In the genomic region with DNA sequence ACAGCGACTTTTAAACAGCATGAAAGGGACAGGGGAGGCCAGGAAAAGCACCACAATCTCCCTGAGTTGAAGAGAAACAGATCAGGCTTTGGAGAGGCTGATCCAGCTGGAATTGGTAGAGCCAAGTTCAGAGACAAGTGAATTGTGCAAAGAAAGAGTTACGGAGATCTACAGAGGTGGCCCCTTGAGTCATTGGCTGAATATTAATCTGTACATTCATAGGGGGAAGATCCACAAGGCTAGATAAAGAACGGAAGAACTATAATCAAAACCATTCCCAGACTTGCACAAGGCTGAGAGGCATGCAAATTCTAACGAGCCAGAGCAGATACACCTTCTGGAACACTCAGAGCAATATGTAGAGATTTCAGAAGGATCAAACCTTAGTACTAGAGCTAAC, we compare ENCODE assay signal across 24 cellular contexts. TPM values are rescaled to one million over a fixed set of nuclear protein-coding genes. Genes with fewer than 3 reads are reported as not detected.
DNase-seq lines count a peak whose midpoint lies in the region; ATAC-seq, FAIRE-seq and TF ChIP-seq lines count a peak whose summit lies in the region.
"Had no signal": no experiment of that assay in that cellular context is flagged by ENCODE, and none has a peak within 500 bp of the region (broad histone marks: within the 10 kb centered on the region; RNA-seq: fewer than 3 reads in every experiment).

No MANE protein-coding gene starts in this region.

- no peak overlapping the region for H3K4me3 ChIP-seq in BJ (ENCODE audit: low read depth, low read length)
- H3K4me3 ChIP-seq in IMR-90 (ENCODE audit: insufficient read depth, low read depth, low read length): no peak overlapping the region
- H3K4me3 ChIP-seq in keratinocyte (ENCODE audit: control insufficient read depth in 2 of 3, extremely low read depth in 1 of 3, insufficient read depth in 2 of 3, low read depth in 1 of 3, low read length in 3 of 3): no peak overlapping the region
- H3K4me3 ChIP-seq: heart left ventricle, lower lobe of right lung, transverse colon had no signal

- FAIRE-seq in keratinocyte (lab: Jason Lieb, UNC): peak; percentile 84
- no peak for FAIRE-seq in urothelium cell line (lab: Jason Lieb, UNC)
- FAIRE-seq: G401.6 had no signal

- no peak overlapping the region for H3K9ac ChIP-seq in IMR-90 (ENCODE audit: low read depth, low read length)
- H3K9ac ChIP-seq in keratinocyte (ENCODE audit: control insufficient read depth, extremely low read depth, insufficient read depth, low read length): no peak overlapping the region

- peak; percentile 43 for DNase-seq in BJ (ENCODE audit: low read depth)
- DNase-seq in IMR-90: peak; percentile 78
- DNase-seq in keratinocyte (ENCODE audit: low read depth, low spot score): no peak
- no peak for DNase-seq in urothelium cell line (ENCODE audit: low spot score)
- DNase-seq in NCI-H774 (lab: John Stamatoyannopoulos, UW): no peak
- DNase-seq in NCI-H1105 treated with DMSO at 0.1 percent for 48 hours (lab: John Stamatoyannopoulos, UW): no peak
- DNase-seq in putamen (ENCODE audit: low spot score): no peak
- DNase-seq: activated CD4-positive, alpha-beta memory T cell treated with anti-CD3 and anti-CD28 coated beads for 36 hours; activated CD4-positive, CD25-positive, alpha-beta regulatory T cell; activated gamma-delta T cell treated with Interleukin-2 at 50 U/mL for 16 hours; amygdala; BE2C; heart left ventricle; KG1; lower lobe of right lung; NCI-H187 treated with DMSO at 0.1 percent for 48 hours; NCI-H226; NCI-H82; stimulated activated CD4-positive, alpha-beta T cell treated with anti-CD3 and anti-CD28 coated beads, Interleukin-4, amount 100 ng/mL, for 24 hours; T1000; transverse colon had no signal

- H3K79me1 ChIP-seq in IMR-90 (ENCODE audit: low read depth in 1 of 2, low read length in 2 of 2): no peaks in the 10 kb centered on the region

- 0 out of 2 replicates have a peak overlapping the region, but pooled peaks have one; percentile 7 for H3K14ac ChIP-seq in IMR-90 (replicated peaks; ENCODE audit: low read depth, low read length)

- no peaks in the 10 kb centered on the region for H3K27me3 ChIP-seq in BJ (ENCODE audit: control insufficient read depth, insufficient read depth, low read length)
- no peaks in the 10 kb centered on the region; the same call in 1 of the 2 replicates for H3K27me3 ChIP-seq in IMR-90 (ENCODE audit: control insufficient read depth, insufficient read depth, low read length)
- no peaks in the 10 kb centered on the region for H3K27me3 ChIP-seq in keratinocyte (ENCODE audit: control insufficient read depth, extremely low read depth, insufficient read depth, low read length)
- H3K27me3 ChIP-seq: BE2C had no signal

- H2BK15ac ChIP-seq in IMR-90 (ENCODE audit: low read depth, low read length): no peak overlapping the region

- TF ChIP-seq RAD21 in IMR-90 (IDR thresholded peaks at IDR 0.05; ENCODE audit: low read length): no peak

- H3K4me2 ChIP-seq in IMR-90 (ENCODE audit: low read depth, low read length) (peak overlapping the region; percentile 83), keratinocyte (ENCODE audit: control insufficient read depth, extremely low read depth, insufficient read depth, low read depth, low read length) (peak overlapping the region; percentile 69)

- intact Hi-C loops in IMR-90 (cut with micrococcal nuclease): no loop called here

- 25% methylated on average over 1 of the region's 4 CpGs; no CpG with 5 or more reads in 1 of the 2 experiments for WGBS in IMR-90 (ENCODE audit: extremely low coverage in 2 of 2, insufficient read length in 1 of 2), 2 experiments

- no peak overlapping the region for H2AK9ac ChIP-seq in IMR-90 (replicated peaks; ENCODE audit: low read depth, low read length, poor library complexity)

- no peak for TF ChIP-seq POLR2A in IMR-90 (IDR thresholded peaks at IDR 0.05; ENCODE audit: low read depth, low read length)

- BruUV-seq in IMR-90 (replicated peaks; lab: Mats Ljungman, UMichigan): no TSS peak

- CTCF ChIA-PET in BJ (lab: Yijun Ruan, JAX) (interaction anchor here (2.7 kb wide), 1 partner anchor 13 kb away, joined by 8 read pairs; no protein-coding TSS in a partner anchor), IMR-90 (lab: Yijun Ruan, JAX) (interaction anchor here (1.4 kb wide), 1 partner anchor 16 kb away, joined by 5 read pairs; no protein-coding TSS in a partner anchor)

- no peak overlapping the region for H4K5ac ChIP-seq in IMR-90 (ENCODE audit: low read depth, low read length)

- H3K36me3 ChIP-seq in BJ (ENCODE audit: control insufficient read depth, insufficient read depth, low read length) (no peaks in the 10 kb centered on the region), IMR-90 (ENCODE audit: control insufficient read depth, insufficient read depth, low read length) (no peaks in the 10 kb centered on the region), keratinocyte (ENCODE audit: control insufficient read depth in 2 of 2, extremely low read depth in 1 of 2, insufficient read depth in 2 of 2, low read length in 2 of 2) (no peaks in the 10 kb centered on the region)
- H3K36me3 ChIP-seq: BE2C, heart left ventricle, lower lobe of right lung, transverse colon had no signal

- POLR2A ChIA-PET in BJ (lab: Charles Lee) (interaction anchor here (0.5 kb wide), 1 partner anchor 92 kb away, joined by 3 read pairs; no protein-coding TSS in a partner anchor), IMR-90 (lab: Charles Lee; ENCODE audit: unreplicated experiment) (no interaction called here)

- dilution Hi-C loops in IMR-90 (cut with HindIII; ENCODE audit: low sequenced_read_pairs, unreplicated experiment) (no loop called here), keratinocyte (cut with MboI; ENCODE audit: extremely low pct_ligation_motif_present, low sequenced_read_pairs) (no loop called here)

- no peak overlapping the region for H2AK5ac ChIP-seq in IMR-90 (ENCODE audit: low read depth, low read length)

- H3K56ac ChIP-seq in IMR-90 (ENCODE audit: extremely low read depth, insufficient read depth, low read length): no peak overlapping the region; the same call in 1 of the 2 replicates

- no peaks in the 10 kb centered on the region; the same call in 1 of the 2 replicates for H3K9me3 ChIP-seq in IMR-90 (ENCODE audit: control insufficient read depth, insufficient read depth, low read length)
- H3K9me3 ChIP-seq in keratinocyte (ENCODE audit: control insufficient read depth, low read depth, low read length): no peaks in the 10 kb centered on the region
- H3K9me3 ChIP-seq: BE2C, lower lobe of right lung had no signal

- peak overlapping the region; percentile 46; the same call in 1 of the 2 replicates for H3K18ac ChIP-seq in IMR-90 (ENCODE audit: low read depth, low read length)

- H3K27ac ChIP-seq in IMR-90 (ENCODE audit: insufficient read depth, low read length) (0 out of 2 replicates have a peak overlapping the region, but pooled peaks have one; percentile 13), keratinocyte (ENCODE audit: control insufficient read depth, insufficient read depth, low read length) (peak overlapping the region; percentile 31)
- H3K27ac ChIP-seq: heart left ventricle, lower lobe of right lung, transverse colon had no signal

- peak overlapping the region; percentile 46 for H2AFZ ChIP-seq in IMR-90 (replicated peaks; ENCODE audit: low read length, poor library complexity)
- peak overlapping the region; percentile 82 for H2AFZ ChIP-seq in keratinocyte (ENCODE audit: control insufficient read depth, low read length)

- peak overlapping the region; percentile 38; the same call in 1 of the 2 replicates for H4K91ac ChIP-seq in IMR-90 (ENCODE audit: insufficient read depth, low read depth, low read length)

- H3K4me1 ChIP-seq in IMR-90 (ENCODE audit: control insufficient read depth, insufficient read depth, low read length) (peaks cover 7% of the 10 kb centered on the region), keratinocyte (ENCODE audit: control insufficient read depth, extremely low read depth, insufficient read depth, low read length) (peaks cover 29% of the 10 kb centered on the region)
- H3K4me1 ChIP-seq: BE2C, heart left ventricle, lower lobe of right lung, transverse colon had no signal

- peak overlapping the region; percentile 39; the same call in 1 of the 2 replicates for H2BK20ac ChIP-seq in IMR-90 (ENCODE audit: low read depth, low read length)

- H3K23ac ChIP-seq in IMR-90 (ENCODE audit: low read depth, low read length): no peak overlapping the region

- no peaks in the 10 kb centered on the region for H3K79me2 ChIP-seq in keratinocyte (ENCODE audit: control insufficient read depth, insufficient read depth, low read length)

- peak overlapping the region; percentile 58; the same call in 1 of the 2 replicates for H2BK120ac ChIP-seq in IMR-90 (ENCODE audit: low read depth, low read length)

- no peaks in the 10 kb centered on the region for H4K20me1 ChIP-seq in IMR-90 (ENCODE audit: insufficient read depth, low read length)
- H4K20me1 ChIP-seq in keratinocyte (ENCODE audit: control insufficient read depth, extremely low read depth, insufficient read depth, low read length): no peaks in the 10 kb centered on the region

- peaks cover 3% of the 10 kb centered on the region; the same call in 1 of the 2 replicates for H3K9me1 ChIP-seq in IMR-90 (ENCODE audit: insufficient read depth, low read length)
- H3K9me1 ChIP-seq in keratinocyte (ENCODE audit: control insufficient read depth, extremely low read depth, insufficient read depth, low read length): peaks cover 3% of the 10 kb centered on the region

- no peak overlapping the region for H4K8ac ChIP-seq in IMR-90 (ENCODE audit: low read depth in 2 of 2, low read length in 2 of 2)

- peak overlapping the region; percentile 47 for H2BK5ac ChIP-seq in IMR-90 (ENCODE audit: low read depth, low read length, poor library complexity, severe bottlenecking)

- TF ChIP-seq CTCF in BJ (IDR thresholded peaks at IDR 0.05; ENCODE audit: insufficient read depth, low read depth, low read length) (no peak), IMR-90 (conservative IDR thresholded peaks at IDR 0.05; ENCODE audit: low read depth, low read length) (no peak), keratinocyte (optimal IDR thresholded peaks at IDR 0.05 in 1 of 3, IDR thresholded peaks at IDR 0.05 in 1 of 3, conservative IDR thresholded peaks at IDR 0.05 in 1 of 3; ENCODE audit: extremely low read depth in 1 of 3, insufficient read depth in 2 of 3, low read length in 3 of 3) (no peak)

- peak; percentile 80 for ATAC-seq in IMR-90 (ENCODE audit: low read depth)
- peak; percentile 45 for ATAC-seq in esophagus mucosa
- ATAC-seq: heart left ventricle, lower lobe of right lung had no signal

- in situ Hi-C loops in IMR-90 (cut with MboI; ENCODE audit: low sequenced_read_pairs): no loop called here

- no peak overlapping the region; the same call in 1 of the 2 replicates for H3K4ac ChIP-seq in IMR-90 (ENCODE audit: low read depth, low read length)

RNA-seq across cellular contexts. Expression of a gene that starts 14.2 kb away (rescaled TPM):
- polyA plus RNA-seq in BJ (2011; rRNA removed): 0.23 and 0.31 TPM in 2 replicates
- 0.38 and 0.67 TPM in 2 replicates for polyA minus RNA-seq in BJ (2011; rRNA and poly(A)+ RNA removed)
- total RNA-seq in IMR-90 (2012; rRNA removed): not detected in 2 replicates
- 0.09 TPM in 1 of 2 replicates, not detected in the other for polyA plus RNA-seq in IMR-90 (2012; rRNA removed)
- polyA plus RNA-seq in IMR-90 (2012; cell fraction: cytosol; rRNA removed): 0.02 and 0.07 TPM in 2 replicates
- 0.11 and 0.12 TPM in 2 replicates for polyA plus RNA-seq in IMR-90 (2012; cell fraction: nucleus; rRNA removed; ENCODE audit: low replicate concordance)
- total RNA-seq in esophagus mucosa: 10.0 TPM
- 2.3 to 5.4 TPM (median 4.2 TPM) in 3 replicates for polyA plus RNA-seq in keratinocyte
- 2.7 TPM for polyA plus RNA-seq in keratinocyte (2011; ENCODE audit: low read depth)
- 3.5 and 5.1 TPM in 2 replicates for polyA plus RNA-seq in keratinocyte (2011; cell fraction: cytosol; rRNA removed)
- polyA plus RNA-seq in keratinocyte (2011; cell fraction: nucleus; rRNA removed): 6.3 TPM in 2 replicates
- polyA plus RNA-seq in keratinocyte (2012; ENCODE audit: low replicate concordance): 5.9 and 14.4 TPM in 2 replicates
- 1.6 to 3.9 TPM (median 2.1 TPM) in 3 replicates for polyA minus RNA-seq in keratinocyte
- 14.0 TPM for polyA minus RNA-seq in keratinocyte (2011; cell fraction: cytosol; rRNA and poly(A)+ RNA removed)
- polyA minus RNA-seq in keratinocyte (2011; cell fraction: nucleus; rRNA and poly(A)+ RNA removed): 2.6 and 4.5 TPM in 2 replicates
- total RNA-seq: activated CD4-positive, alpha-beta memory T cell treated with anti-CD3 and anti-CD28 coated beads for 36 hours; heart left ventricle; pulmonary artery endothelial cell had no signal

Comparison
In these comparisons a context has a peak if more than half of its experiments do, and no peak if none do; other contexts are left out.
1. DNase-seq: peak in BJ (single experiment) and IMR-90 (single experiment); none in keratinocyte (single experiment), urothelium cell line (single experiment), NCI-H774 (single experiment), NCI-H1105 treated with DMSO at 0.1 percent for 48 hours (single experiment) and putamen (single experiment).